9 cellular contexts compared by ENCODE assay signal in the genomic region with DNA sequence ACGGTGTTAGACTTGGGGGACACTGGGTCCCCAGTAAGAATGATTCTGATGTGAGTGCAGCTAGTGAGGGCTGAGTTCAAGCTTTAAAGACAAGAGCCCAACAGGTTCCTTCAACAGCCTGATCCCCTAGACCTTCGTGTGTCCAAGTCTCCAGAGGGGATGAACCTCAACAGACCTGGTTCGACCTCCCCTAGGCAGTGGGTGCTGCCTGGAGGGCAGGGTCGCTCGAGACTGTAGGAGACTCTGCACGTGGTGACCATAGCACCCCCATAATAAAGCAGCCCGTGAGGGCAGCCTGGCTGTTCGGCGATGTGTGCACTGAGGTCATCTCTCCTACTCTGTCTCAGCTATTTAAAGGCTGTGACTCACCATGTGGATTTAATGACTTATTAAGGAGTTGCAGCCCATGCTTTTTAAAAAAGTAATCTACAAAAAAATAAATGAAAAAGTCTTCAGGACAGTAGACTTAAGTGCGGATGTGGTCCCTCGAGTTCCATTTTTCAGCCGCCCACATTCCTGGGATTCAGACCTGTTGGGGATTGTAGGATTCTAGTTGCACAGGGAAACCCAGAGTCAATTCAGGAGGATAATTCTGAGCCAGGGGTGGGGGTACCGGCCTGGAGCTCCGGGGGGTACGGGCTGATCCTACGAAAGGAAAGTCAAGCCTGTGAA. TPM values are rescaled to one million over a fixed set of nuclear protein-coding genes. Genes with fewer than 3 reads are reported as not detected.
DNase-seq lines count a peak whose midpoint lies in the region; ATAC-seq, FAIRE-seq and TF ChIP-seq lines count a peak whose summit lies in the region.
"Had no signal": no experiment of that assay in that cellular context is flagged by ENCODE, and none has a peak within 500 bp of the region (broad histone marks: within the 10 kb centered on the region; RNA-seq: fewer than 3 reads in every experiment).

No MANE protein-coding gene starts in this region.

- peak; percentile 46 for DNase-seq in natural killer cell treated with Interleukin-12 subunit alpha and Interleukin-12 subunit beta and Interleukin-15 and Interleukin-18, amount 100 ng/mL, for 72 hours (ENCODE audit: low spot score)
- DNase-seq in natural killer cell: no peak
- peak; percentile 44 for DNase-seq in amniotic stem cell (lab: John Stamatoyannopoulos, UW)
- DNase-seq in kidney: peak; percentile 83
- no peak for DNase-seq in G401 (ENCODE audit: low spot score)
- DNase-seq in COLO668 (lab: John Stamatoyannopoulos, UW; ENCODE audit: unreplicated experiment): no peak
- DNase-seq in caudate nucleus (lab: John Stamatoyannopoulos, UW): no peak
- DNase-seq: hippocampal formation had no signal

- FAIRE-seq in kidney (lab: Jason Lieb, UNC): no peak

- H3K36me3 Mint-ChIP-seq in natural killer cell treated with Interleukin-12 subunit alpha and Interleukin-12 subunit beta and Interleukin-15 and Interleukin-18, amount 100 ng/mL, for 72 hours: no peaks in the 10 kb centered on the region
- H3K36me3 Mint-ChIP-seq in natural killer cell: no peaks in the 10 kb centered on the region

- no peak overlapping the region for H3K27ac ChIP-seq in kidney (ENCODE audit: low read depth in 2 of 2, low read length in 2 of 2)
- H3K27ac ChIP-seq in caudate nucleus (ENCODE audit: low read depth, low read length): no peak overlapping the region

- no peaks in the 10 kb centered on the region for H3K36me3 ChIP-seq in kidney (ENCODE audit: control insufficient read depth in 1 of 2, insufficient read depth in 2 of 2, low read length in 2 of 2)

- no peaks in the 10 kb centered on the region for H3K9me3 Mint-ChIP-seq in natural killer cell treated with Interleukin-12 subunit alpha and Interleukin-12 subunit beta and Interleukin-15 and Interleukin-18, amount 100 ng/mL, for 72 hours
- no peaks in the 10 kb centered on the region for H3K9me3 Mint-ChIP-seq in natural killer cell

- H3K27me3 Mint-ChIP-seq in natural killer cell treated with Interleukin-12 subunit alpha and Interleukin-12 subunit beta and Interleukin-15 and Interleukin-18, amount 100 ng/mL, for 72 hours: peaks cover 0 to 2% of the 10 kb centered on the region in 2 donors
- H3K27me3 Mint-ChIP-seq in natural killer cell (ENCODE audit: low read depth in 2 of 2): peaks cover 0 to 3% of the 10 kb centered on the region in 2 donors

- no peak overlapping the region for H3K4me3 ChIP-seq in kidney (ENCODE audit: low read length in 2 of 2)

- H3K4me1 ChIP-seq in kidney (ENCODE audit: control insufficient read depth in 1 of 2, insufficient read depth in 1 of 2, low read depth in 1 of 2, low read length in 2 of 2): peaks cover 5 to 18% of the 10 kb centered on the region in 2 donors

- no peak overlapping the region for H3K4me3 Mint-ChIP-seq in natural killer cell treated with Interleukin-12 subunit alpha and Interleukin-12 subunit beta and Interleukin-15 and Interleukin-18, amount 100 ng/mL, for 72 hours
- no peak overlapping the region for H3K4me3 Mint-ChIP-seq in natural killer cell

- H3K9me3 ChIP-seq in kidney (ENCODE audit: control insufficient read depth in 1 of 2, low read length in 2 of 2): no peaks in the 10 kb centered on the region

- no peak for ATAC-seq in natural killer cell treated with Interleukin-12 subunit alpha and Interleukin-12 subunit beta and Interleukin-15 and Interleukin-18, amount 100 ng/mL, for 72 hours
- no peak for ATAC-seq in natural killer cell
- no peak for ATAC-seq in HG02642 (IDR thresholded peaks at IDR 0.05; ENCODE audit: poor library complexity, unreplicated experiment)

- no peak for TF ChIP-seq CTCF in natural killer cell (IDR thresholded peaks at IDR 0.05)
- no peak for TF ChIP-seq CTCF in kidney (IDR thresholded peaks at IDR 0.05; ENCODE audit: borderline replicate concordance, extremely low read depth, insufficient read depth)

- intact Hi-C loops in natural killer cell (cut with micrococcal nuclease): loop anchor here (10.0 kb wide), 1 partner anchor 191 kb away; no protein-coding TSS in a partner anchor
- intact Hi-C loops in kidney (cut with DNase I): no loop called here

- H3K27ac Mint-ChIP-seq in natural killer cell treated with Interleukin-12 subunit alpha and Interleukin-12 subunit beta and Interleukin-15 and Interleukin-18, amount 100 ng/mL, for 72 hours: no peak overlapping the region
- no peak overlapping the region for H3K27ac Mint-ChIP-seq in natural killer cell

- in situ Hi-C loops in G401 (cut with HindIII; ENCODE audit: low sequenced_read_pairs): no loop called here

- H3K4me1 Mint-ChIP-seq in natural killer cell treated with Interleukin-12 subunit alpha and Interleukin-12 subunit beta and Interleukin-15 and Interleukin-18, amount 100 ng/mL, for 72 hours (ENCODE audit: low read depth in 2 of 2): peaks cover 10 to 15% of the 10 kb centered on the region in 2 donors
- H3K4me1 Mint-ChIP-seq in natural killer cell: peaks cover 16 to 26% of the 10 kb centered on the region in 2 donors

- H3K9ac ChIP-seq in kidney (ENCODE audit: low read length in 2 of 2): no peak overlapping the region

RNA-seq across cellular contexts. Expression of a gene that starts 23.4 kb away (rescaled TPM):
- 100 to 1,000 TPM; 179 to 208 TPM for total RNA-seq in natural killer cell treated with Interleukin-12 subunit alpha and Interleukin-12 subunit beta and Interleukin-15 and Interleukin-18, amount 100 ng/mL, for 72 hours
- total RNA-seq in natural killer cell (100 to 1,000 TPM; 227 to 390 (median 325) TPM), kidney (61.5 TPM)
- 107 TPM for polyA plus RNA-seq in kidney (ENCODE audit: insufficient read depth, low read depth, low replicate concordance)
- total RNA-seq in G401 (2014; rRNA removed; shearing (Covaris generic)): 27.8 and 31.9 TPM in 2 replicates

Comparison
In these comparisons a context has a peak if more than half of its experiments do, and no peak if none do; other contexts are left out.
1. DNase-seq: peak in natural killer cell treated with Interleukin-12 subunit alpha and Interleukin-12 subunit beta and Interleukin-15 and Interleukin-18, amount 100 ng/mL, for 72 hours (single experiment), amniotic stem cell (single experiment) and kidney (single experiment); none in natural killer cell (single experiment), G401 (single experiment), COLO668 (single experiment) and caudate nucleus (0 of 61).